In genomic region chr4:148204171-148204570, GRCh38 we compare ENCODE assay signal across 14 cellular contexts.
"Had no signal": no experiment of that assay in that cellular context is flagged by ENCODE, and none has a peak within 500 bp of the region (broad histone marks: within the 10 kb centered on the region; RNA-seq: fewer than 3 reads in every experiment).

No MANE protein-coding gene starts in this region.

- H3K27ac ChIP-seq: WERI-Rb-1 had no signal

- H3K9me3 Mint-ChIP-seq: activated naive CD4-positive, alpha-beta T cell treated with anti-CD3 and anti-CD28 coated beads, Interleukin-2, amount 50 U/mL, for 24 hours; type B pancreatic cell had no signal

- H3K27ac Mint-ChIP-seq: activated naive CD4-positive, alpha-beta T cell treated with anti-CD3 and anti-CD28 coated beads, Interleukin-2, amount 50 U/mL, for 24 hours; T-helper 17 cell had no signal

- H3K4me3 Mint-ChIP-seq: activated naive CD4-positive, alpha-beta T cell treated with anti-CD3 and anti-CD28 coated beads, Interleukin-2, amount 50 U/mL, for 24 hours; neural crest cell; T-helper 17 cell had no signal

- H3K27me3 ChIP-seq: esophagus muscularis mucosa had no signal

- H3K27me3 Mint-ChIP-seq: activated naive CD4-positive, alpha-beta T cell treated with anti-CD3 and anti-CD28 coated beads, Interleukin-2, amount 50 U/mL, for 24 hours; T-helper 17 cell; type B pancreatic cell had no signal

- H3K36me3 Mint-ChIP-seq: type B pancreatic cell had no signal

- H3K36me3 ChIP-seq: esophagus muscularis mucosa, WERI-Rb-1 had no signal

- DNase-seq: activated CD4-positive, alpha-beta T cell treated with anti-CD3 and anti-CD28 coated beads for 1 hour; activated CD4-positive, alpha-beta T cell treated with anti-CD3 and anti-CD28 coated beads, Interleukin-2, amount 50 U/mL, for 4 hours; activated gamma-delta T cell; effector CD4-positive, alpha-beta T cell; left colon; mammary epithelial cell; stimulated activated CD4-positive, alpha-beta T cell treated with anti-CD3 and anti-CD28 coated beads, Interleukin-2, amount 100 ng/mL, for 24 hours; stimulated activated naive CD8-positive, alpha-beta T cell treated with anti-CD3 and anti-CD28 coated beads, Interleukin-15, Interleukin-2, amounts not matched to agents 100 U/mL and 50 U/mL, for 24 hours; T-helper 17 cell; WERI-Rb-1 had no signal

- H3K9me3 ChIP-seq: esophagus muscularis mucosa had no signal
